1 cellular context compared by ENCODE assay signal in genomic region chr3:194056323-194056722, GRCh38.
TF ChIP-seq lines count a peak whose summit lies in the region.

No MANE protein-coding gene starts in this region.

TF ChIP-seq in K562, 482 proteins besides CTCF, POLR2A, EP300 and RAD21:
- peak; percentile 92 for TF ChIP-seq EGR1 (conservative IDR thresholded peaks at IDR 0.05)
